In the genomic region with DNA sequence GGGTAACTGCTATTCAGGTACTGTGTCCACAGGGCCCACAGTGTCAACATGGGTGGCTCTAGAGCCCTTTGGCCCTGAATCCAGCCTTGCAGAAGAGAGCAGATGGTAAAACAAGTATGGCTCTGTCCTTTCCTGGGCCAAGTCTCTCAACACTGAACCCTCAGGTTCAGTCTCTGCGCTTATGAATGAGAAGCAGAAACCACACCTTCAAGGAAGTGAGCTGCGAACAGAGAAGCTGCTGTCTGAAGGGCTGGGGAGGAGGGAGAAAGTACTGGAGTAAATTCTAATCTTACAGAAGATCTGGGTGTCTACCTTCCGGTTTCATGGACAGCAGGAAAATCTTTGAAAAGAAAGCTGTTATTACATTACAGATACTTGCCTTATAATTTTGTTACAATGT, we compare ENCODE assay signal across 22 cellular contexts. TPM values are rescaled to one million over a fixed set of nuclear protein-coding genes. Genes with fewer than 3 reads are reported as not detected.
DNase-seq lines count a peak whose midpoint lies in the region; ATAC-seq and TF ChIP-seq lines count a peak whose summit lies in the region.
"Had no signal": no experiment of that assay in that cellular context is flagged by ENCODE, and none has a peak within 500 bp of the region (broad histone marks: within the 10 kb centered on the region; RNA-seq: fewer than 3 reads in every experiment).

No MANE protein-coding gene starts in this region.

- H3K36me3 ChIP-seq in adipocyte (ENCODE audit: control insufficient read depth, insufficient read depth, low read length, severe bottlenecking): peaks cover 68% of the 10 kb centered on the region

- no peaks in the 10 kb centered on the region for H3K27me3 ChIP-seq in adipocyte (replicated peaks; ENCODE audit: control insufficient read depth, insufficient read depth, low read length)
- H3K27me3 ChIP-seq: body of pancreas, colonic mucosa, foreskin keratinocyte, SJSA1 had no signal

- H3K4me1 Mint-ChIP-seq in activated naive CD4-positive, alpha-beta T cell treated with anti-CD3 and anti-CD28 coated beads, Interleukin-2, amount 50 U/mL, for 24 hours: peaks cover 52% of the 10 kb centered on the region
- H3K4me1 Mint-ChIP-seq in stimulated activated effector memory CD8-positive, alpha-beta T cell treated with anti-CD3 and anti-CD28 coated beads, Interleukin-12 subunit alpha, Interleukin-12 subunit beta, amount 100 ng/mL, for 72 hours: peaks cover 37% of the 10 kb centered on the region
- H3K4me1 Mint-ChIP-seq in WTC11: peaks cover 8% of the 10 kb centered on the region

- CTCF ChIA-PET in WTC11 (lab: Charles Lee): no interaction called here

- peak overlapping the region; percentile 46 for H3K27ac Mint-ChIP-seq in activated naive CD4-positive, alpha-beta T cell treated with anti-CD3 and anti-CD28 coated beads, Interleukin-2, amount 50 U/mL, for 24 hours
- peak overlapping the region; percentile 89 for H3K27ac Mint-ChIP-seq in stimulated activated effector memory CD8-positive, alpha-beta T cell treated with anti-CD3 and anti-CD28 coated beads, Interleukin-12 subunit alpha, Interleukin-12 subunit beta, amount 100 ng/mL, for 72 hours
- H3K27ac Mint-ChIP-seq in WTC11: no peak overlapping the region

- H3K4me1 ChIP-seq in adipocyte (ENCODE audit: control insufficient read depth, insufficient read depth, low read length): peaks cover 34% of the 10 kb centered on the region
- H3K4me1 ChIP-seq: foreskin keratinocyte had no signal

- POLR2A ChIA-PET in WTC11 (lab: Charles Lee): no interaction called here

- no peaks in the 10 kb centered on the region for H3K27me3 Mint-ChIP-seq in activated naive CD4-positive, alpha-beta T cell treated with anti-CD3 and anti-CD28 coated beads, Interleukin-2, amount 50 U/mL, for 24 hours
- H3K27me3 Mint-ChIP-seq in WTC11 (ENCODE audit: low read depth): no peaks in the 10 kb centered on the region; the same call in 1 of the 2 replicates

- ATAC-seq in stimulated activated effector memory CD8-positive, alpha-beta T cell treated with anti-CD3 and anti-CD28 coated beads, Interleukin-12 subunit alpha, Interleukin-12 subunit beta, amount 100 ng/mL, for 72 hours: no peak
- ATAC-seq in GM21825 (IDR thresholded peaks at IDR 0.05; ENCODE audit: unreplicated experiment): no peak
- ATAC-seq in WTC11: no peak
- ATAC-seq: body of pancreas, foreskin keratinocyte, left cardiac atrium had no signal

- H3K9ac ChIP-seq in adipocyte (ENCODE audit: low read length): peak overlapping the region; percentile 13

- no peak for DNase-seq in activated naive CD4-positive, alpha-beta T cell (lab: John Stamatoyannopoulos, UW)
- DNase-seq in NB4 (ENCODE audit: low read depth) (no peak), adipocyte (ENCODE audit: low read depth) (no peak), KBM-7 (no peak), WTC11 (ENCODE audit: low spot score) (no peak)
- DNase-seq in stimulated activated effector memory CD8-positive, alpha-beta T cell treated with anti-CD3 and anti-CD28 coated beads, Interleukin-12 subunit alpha, Interleukin-12 subunit beta, amount 100 ng/mL, for 72 hours (ENCODE audit: low spot score in 2 of 2): no peak
- DNase-seq: activated CD4-positive, alpha-beta T cell treated with anti-CD3 and anti-CD28 coated beads, Interleukin-2, amount 50 U/mL, for 1 hour; activated effector memory CD4-positive, alpha-beta T cell treated with Interleukin-2 at 50 U/mL for 16 hours; body of pancreas; colonic mucosa; DMS53; foreskin keratinocyte; left cardiac atrium; NCI-H1105; NCI-H2171; NCI-H69; T1000 had no signal

- no peaks in the 10 kb centered on the region for H3K9me3 Mint-ChIP-seq in activated naive CD4-positive, alpha-beta T cell treated with anti-CD3 and anti-CD28 coated beads, Interleukin-2, amount 50 U/mL, for 24 hours
- no peaks in the 10 kb centered on the region for H3K9me3 Mint-ChIP-seq in stimulated activated effector memory CD8-positive, alpha-beta T cell treated with anti-CD3 and anti-CD28 coated beads, Interleukin-12 subunit alpha, Interleukin-12 subunit beta, amount 100 ng/mL, for 72 hours
- no peaks in the 10 kb centered on the region for H3K9me3 Mint-ChIP-seq in WTC11

- TF ChIP-seq POLR2A in NB4 (IDR thresholded peaks at IDR 0.05; ENCODE audit: extremely low read depth, insufficient read length): no peak

- peak overlapping the region; percentile 78 for H3K4me3 Mint-ChIP-seq in activated naive CD4-positive, alpha-beta T cell treated with anti-CD3 and anti-CD28 coated beads, Interleukin-2, amount 50 U/mL, for 24 hours
- peak overlapping the region; percentile 48 for H3K4me3 Mint-ChIP-seq in stimulated activated effector memory CD8-positive, alpha-beta T cell treated with anti-CD3 and anti-CD28 coated beads, Interleukin-12 subunit alpha, Interleukin-12 subunit beta, amount 100 ng/mL, for 72 hours
- no peak overlapping the region for H3K4me3 Mint-ChIP-seq in WTC11

- H3K9me3 ChIP-seq in adipocyte (ENCODE audit: control insufficient read depth, low read length): no peaks in the 10 kb centered on the region
- H3K9me3 ChIP-seq: body of pancreas, colonic mucosa, SJSA1, thoracic aorta had no signal

- peak overlapping the region; percentile 16 for H3K4me3 ChIP-seq in NB4 (ENCODE audit: low read depth, low read length)
- H3K4me3 ChIP-seq in adipocyte (ENCODE audit: low read length): no peak overlapping the region
- H3K4me3 ChIP-seq: body of pancreas, colonic mucosa, SJSA1, thoracic aorta had no signal

- in situ Hi-C loops in KBM-7 (cut with MboI; ENCODE audit: low pct_unique_long_range_greater_than_20kb, low sequenced_read_pairs): no loop called here

- TF ChIP-seq CTCF in NB4 (IDR thresholded peaks at IDR 0.05; ENCODE audit: low read depth, low read length) (no peak), WTC11 (IDR thresholded peaks at IDR 0.05) (no peak)

- H3K36me3 Mint-ChIP-seq in activated naive CD4-positive, alpha-beta T cell treated with anti-CD3 and anti-CD28 coated beads, Interleukin-2, amount 50 U/mL, for 24 hours: peaks cover 26% of the 10 kb centered on the region
- peaks cover 95% of the 10 kb centered on the region for H3K36me3 Mint-ChIP-seq in stimulated activated effector memory CD8-positive, alpha-beta T cell treated with anti-CD3 and anti-CD28 coated beads, Interleukin-12 subunit alpha, Interleukin-12 subunit beta, amount 100 ng/mL, for 72 hours
- peaks cover 57% of the 10 kb centered on the region for H3K36me3 Mint-ChIP-seq in WTC11

TF ChIP-seq in WTC11, 78 proteins besides CTCF, POLR2A, EP300 and RAD21:
- TF ChIP-seq ZSCAN18 (CRISPR knock-in tag; IDR thresholded peaks at IDR 0.05): no peak
- no peak for TF ChIP-seq EMX1 (CRISPR knock-in tag; IDR thresholded peaks at IDR 0.05)
- TF ChIP-seq ZNF671 (CRISPR knock-in tag; IDR thresholded peaks at IDR 0.05): no peak
- TF ChIP-seq, protein P1, sequence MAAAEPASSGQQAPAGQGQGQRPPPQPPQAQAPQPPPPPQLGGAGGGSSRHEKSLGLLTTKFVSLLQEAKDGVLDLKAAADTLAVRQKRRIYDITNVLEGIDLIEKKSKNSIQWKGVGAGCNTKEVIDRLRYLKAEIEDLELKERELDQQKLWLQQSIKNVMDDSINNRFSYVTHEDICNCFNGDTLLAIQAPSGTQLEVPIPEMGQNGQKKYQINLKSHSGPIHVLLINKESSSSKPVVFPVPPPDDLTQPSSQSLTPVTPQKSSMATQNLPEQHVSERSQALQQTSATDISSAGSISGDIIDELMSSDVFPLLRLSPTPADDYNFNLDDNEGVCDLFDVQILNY (CRISPR knock-in tag; IDR thresholded peaks at IDR 0.05): no peak
- TF ChIP-seq SMAD3 (CRISPR knock-in tag; IDR thresholded peaks at IDR 0.05; ENCODE audit: borderline replicate concordance): no peak
- TF ChIP-seq FOXJ3 (CRISPR knock-in tag; IDR thresholded peaks at IDR 0.05; ENCODE audit: borderline replicate concordance): no peak
- no peak for TF ChIP-seq ZNF138 (CRISPR knock-in tag; conservative IDR thresholded peaks at IDR 0.05)
- TF ChIP-seq, protein P2, sequence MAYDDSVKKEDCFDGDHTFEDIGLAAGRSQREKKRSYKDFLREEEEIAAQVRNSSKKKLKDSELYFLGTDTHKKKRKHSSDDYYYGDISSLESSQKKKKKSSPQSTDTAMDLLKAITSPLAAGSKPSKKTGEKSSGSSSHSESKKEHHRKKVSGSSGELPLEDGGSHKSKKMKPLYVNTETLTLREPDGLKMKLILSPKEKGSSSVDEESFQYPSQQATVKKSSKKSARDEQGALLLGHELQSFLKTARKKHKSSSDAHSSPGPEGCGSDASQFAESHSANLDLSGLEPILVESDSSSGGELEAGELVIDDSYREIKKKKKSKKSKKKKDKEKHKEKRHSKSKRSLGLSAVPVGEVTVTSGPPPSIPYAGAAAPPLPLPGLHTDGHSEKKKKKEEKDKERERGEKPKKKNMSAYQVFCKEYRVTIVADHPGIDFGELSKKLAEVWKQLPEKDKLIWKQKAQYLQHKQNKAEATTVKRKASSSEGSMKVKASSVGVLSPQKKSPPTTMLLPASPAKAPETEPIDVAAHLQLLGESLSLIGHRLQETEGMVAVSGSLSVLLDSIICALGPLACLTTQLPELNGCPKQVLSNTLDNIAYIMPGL (CRISPR knock-in tag; IDR thresholded peaks at IDR 0.05): no peak
- no peak for TF ChIP-seq MLX (CRISPR knock-in tag; IDR thresholded peaks at IDR 0.05)

RNA-seq across cellular contexts. Expression of gene TBRG4, which starts 4.1 kb away (rescaled TPM):
- 122 to 167 TPM (median 124 TPM) in 3 replicates for total RNA-seq in WTC11 (2021)

RNA-seq across cellular contexts. Expression of gene NACAD, which starts 18.6 kb away (rescaled TPM):
- 5.5 to 6.0 TPM (median 5.7 TPM) in 3 replicates for total RNA-seq in WTC11 (2021)

RNA-seq across cellular contexts. Expression of gene RAMP3, which starts 50.2 kb away (rescaled TPM):
- total RNA-seq in WTC11 (2021): 0.85 to 1.2 TPM (median 1.1 TPM) in 3 replicates
- total RNA-seq: foreskin keratinocyte, osteocyte, SJSA1 had no signal
